Comparison of ENCODE assay signal across 14 cellular contexts in the genomic region with DNA sequence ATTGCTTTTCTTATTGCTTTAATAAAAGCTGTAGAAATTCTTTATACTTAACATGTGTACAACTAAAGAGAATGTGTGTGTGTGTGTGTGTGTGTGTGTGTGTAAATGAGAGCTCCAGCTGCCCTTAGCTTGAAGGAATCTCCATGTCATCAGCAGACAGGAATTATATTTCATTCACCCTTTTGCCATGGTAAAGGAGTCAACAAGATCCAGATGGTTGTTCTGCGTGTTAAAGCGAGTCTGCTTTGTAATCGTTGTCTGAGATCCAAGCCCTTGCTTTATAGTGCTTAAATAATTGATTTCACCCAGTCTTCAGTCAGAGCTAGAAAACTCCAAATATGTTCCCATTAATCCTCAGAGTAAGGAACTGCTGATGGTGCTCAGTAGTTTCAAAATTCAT.
DNase-seq lines count a peak whose midpoint lies in the region; ATAC-seq and TF ChIP-seq lines count a peak whose summit lies in the region.
"Had no signal": no experiment of that assay in that cellular context is flagged by ENCODE, and none has a peak within 500 bp of the region (broad histone marks: within the 10 kb centered on the region; RNA-seq: fewer than 3 reads in every experiment).

No MANE protein-coding gene starts in this region.

- peak overlapping the region; percentile 35 for H3K27ac Mint-ChIP-seq in type B pancreatic cell
- H3K27ac Mint-ChIP-seq: memory B cell; T-helper 1 cell treated with Interleukin-12 subunit alpha and Interleukin-12 subunit beta and Interleukin-4 antibody, amounts not matched to agents 30 μg/mL and 1 μg/mL, for 36 hours had no signal

- CTCF ChIA-PET in OCI-LY7 (lab: Charles Lee; ENCODE audit: unreplicated experiment), result no interaction called here

- no peaks in the 10 kb centered on the region for H4K20me1 ChIP-seq in OCI-LY7 (ENCODE audit: insufficient read depth, low read length)

- no peaks in the 10 kb centered on the region for H3K9me3 Mint-ChIP-seq in type B pancreatic cell
- H3K9me3 Mint-ChIP-seq: memory B cell; T-helper 1 cell treated with Interleukin-12 subunit alpha and Interleukin-12 subunit beta and Interleukin-4 antibody, amounts not matched to agents 30 μg/mL and 1 μg/mL, for 36 hours had no signal

- H2AFZ ChIP-seq in OCI-LY7 (ENCODE audit: low read length), result no peak overlapping the region

- BruUV-seq in OCI-LY7 (replicated peaks; lab: Mats Ljungman, UMichigan), result no TSS peak

- POLR2A ChIA-PET in OCI-LY7 (lab: Charles Lee), result no interaction called here

- no peaks in the 10 kb centered on the region for H3K36me3 ChIP-seq in OCI-LY7 (ENCODE audit: insufficient read depth, low read length)
- H3K36me3 ChIP-seq: gastroesophageal sphincter had no signal

- no peaks in the 10 kb centered on the region for H3K27me3 Mint-ChIP-seq in type B pancreatic cell
- H3K27me3 Mint-ChIP-seq: memory B cell had no signal

- no peaks in the 10 kb centered on the region for H3K9me3 ChIP-seq in OCI-LY7 (ENCODE audit: low read length)
- H3K9me3 ChIP-seq: A549, gastroesophageal sphincter had no signal

- ATAC-seq in SK-N-SH treated with all-trans-retinoic acid at 6 μM for 48 hours (peak; percentile 95), foreskin keratinocyte (peak; percentile 83), GM21423 (IDR thresholded peaks at IDR 0.05; ENCODE audit: unreplicated experiment) (no peak)
- ATAC-seq: A549, gastroesophageal sphincter, right cardiac atrium had no signal

- no peaks in the 10 kb centered on the region for H3K79me2 ChIP-seq in OCI-LY7 (ENCODE audit: insufficient read depth, low read depth, low read length)

- H3K36me3 Mint-ChIP-seq in type B pancreatic cell, result no peaks in the 10 kb centered on the region
- H3K36me3 Mint-ChIP-seq: memory B cell had no signal

- DNase-seq in NCI-H510A treated with DMSO at 0.1 percent for 48 hours (lab: John Stamatoyannopoulos, UW) (peak; percentile 1), NCI-H510A (lab: John Stamatoyannopoulos, UW) (no peak), foreskin keratinocyte (peak; percentile 87 to 95), type B pancreatic cell (ENCODE audit: extremely low spot score, unreplicated experiment) (no peak), OCI-LY7 (ENCODE audit: low spot score) (no peak)
- DNase-seq in activated naive CD4-positive, alpha-beta T cell (lab: John Stamatoyannopoulos, UW), result no peak
- DNase-seq: aorta, right cardiac atrium had no signal

- no peaks in the 10 kb centered on the region for H3K9me2 ChIP-seq in OCI-LY7 (ENCODE audit: insufficient read depth, low read length)

- no peak overlapping the region for H3K4me2 ChIP-seq in OCI-LY7 (ENCODE audit: low read length)
- H3K4me2 ChIP-seq: A549 had no signal

- intact Hi-C loops in OCI-LY7 (cut with micrococcal nuclease; ENCODE audit: unreplicated experiment), result no loop called here

- no peak overlapping the region for H3K4me3 ChIP-seq in OCI-LY7 (ENCODE audit: low read depth, low read length, poor library complexity, severe bottlenecking)
- H3K4me3 ChIP-seq: A549, gastroesophageal sphincter had no signal

- peaks cover 19% of the 10 kb centered on the region for H3K4me1 ChIP-seq in foreskin keratinocyte
- no peaks in the 10 kb centered on the region for H3K4me1 ChIP-seq in OCI-LY7 (ENCODE audit: insufficient read depth, low read length, poor library complexity, severe bottlenecking)
- H3K4me1 ChIP-seq: A549, gastroesophageal sphincter had no signal

- no peaks in the 10 kb centered on the region for H3K27me3 ChIP-seq in foreskin keratinocyte
- H3K27me3 ChIP-seq: gastroesophageal sphincter had no signal

- H3K4me1 Mint-ChIP-seq in type B pancreatic cell (ENCODE audit: unreplicated experiment), result peaks cover 28% of the 10 kb centered on the region
- H3K4me1 Mint-ChIP-seq: memory B cell had no signal

- TF ChIP-seq CTCF in foreskin keratinocyte (conservative IDR thresholded peaks at IDR 0.05) (no peak), type B pancreatic cell (conservative IDR thresholded peaks at IDR 0.05) (no peak), OCI-LY7 (conservative IDR thresholded peaks at IDR 0.05; ENCODE audit: low read length) (no peak)

- H3K4me3 Mint-ChIP-seq in type B pancreatic cell, result no peak overlapping the region
- H3K4me3 Mint-ChIP-seq: memory B cell; T-helper 1 cell treated with Interleukin-12 subunit alpha and Interleukin-12 subunit beta and Interleukin-4 antibody, amounts not matched to agents 30 μg/mL and 1 μg/mL, for 36 hours had no signal

- H3K27ac ChIP-seq in foreskin keratinocyte, result peak overlapping the region; percentile 62
- H3K27ac ChIP-seq in OCI-LY7 (ENCODE audit: low read depth, low read length, poor library complexity, severe bottlenecking), result no peak overlapping the region
- H3K27ac ChIP-seq: A549, gastroesophageal sphincter had no signal

TF ChIP-seq in SK-N-SH treated with all-trans-retinoic acid at 6 μM for 48 hours, 23 proteins besides CTCF, POLR2A, EP300 and RAD21:
- TF ChIP-seq RARB (CRISPR knock-in tag; IDR thresholded peaks at IDR 0.05) (peak; percentile 69; the same call in 1 of the 2 replicates), ZFP30 (CRISPR knock-in tag; IDR thresholded peaks at IDR 0.05) (no peak)

Comparison
In these comparisons a context has a peak if more than half of its experiments do, and no peak if none do; other contexts are left out.
1. DNase-seq: peak in NCI-H510A treated with DMSO at 0.1 percent for 48 hours (single experiment) and foreskin keratinocyte (2 of 2); none in NCI-H510A (single experiment), type B pancreatic cell (single experiment), OCI-LY7 (single experiment) and activated naive CD4-positive, alpha-beta T cell (0 of 4).